1 cellular context compared by ENCODE assay signal in the genomic region with DNA sequence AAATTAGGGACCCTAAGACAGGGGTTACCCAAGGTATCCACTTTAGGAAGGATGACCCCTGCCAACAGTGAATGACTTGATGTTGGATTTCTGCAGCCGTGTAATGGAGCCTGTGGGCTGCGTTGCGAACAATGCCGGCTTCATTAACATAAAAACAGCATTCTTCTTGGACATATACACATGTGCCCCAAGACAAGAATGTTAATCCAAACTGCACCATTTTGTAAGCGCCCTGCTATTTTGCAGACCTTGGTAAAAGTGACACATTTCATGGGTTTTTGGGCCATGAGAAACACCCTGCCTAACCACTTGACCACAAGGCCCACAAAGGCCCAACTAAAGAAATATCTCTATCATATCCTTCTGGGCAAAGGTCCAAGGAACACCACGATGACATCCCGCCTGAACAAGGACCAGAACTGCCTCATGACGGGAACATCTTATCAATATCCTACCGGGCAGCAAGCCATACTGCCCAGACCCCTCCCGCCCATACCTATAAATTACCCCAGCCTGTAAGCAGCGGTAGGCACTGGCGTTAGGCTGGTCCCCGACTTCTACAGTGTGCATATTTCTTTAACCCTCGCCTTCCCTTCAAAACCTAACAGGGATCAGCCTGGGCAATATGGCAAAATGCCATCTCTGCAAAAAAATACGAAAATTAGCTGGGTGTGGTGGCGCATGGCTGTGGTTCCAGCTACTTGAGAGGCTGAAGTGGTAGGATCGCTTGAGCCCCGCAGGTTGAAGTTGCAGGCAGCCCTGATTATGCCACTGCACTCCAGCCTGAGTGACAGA.
TF ChIP-seq lines count a peak whose summit lies in the region.

No MANE protein-coding gene starts in this region.

TF ChIP-seq in K562, 482 proteins besides CTCF, POLR2A, EP300 and RAD21 (continued from another document and continues in another):
- TF ChIP-seq, protein P1, sequence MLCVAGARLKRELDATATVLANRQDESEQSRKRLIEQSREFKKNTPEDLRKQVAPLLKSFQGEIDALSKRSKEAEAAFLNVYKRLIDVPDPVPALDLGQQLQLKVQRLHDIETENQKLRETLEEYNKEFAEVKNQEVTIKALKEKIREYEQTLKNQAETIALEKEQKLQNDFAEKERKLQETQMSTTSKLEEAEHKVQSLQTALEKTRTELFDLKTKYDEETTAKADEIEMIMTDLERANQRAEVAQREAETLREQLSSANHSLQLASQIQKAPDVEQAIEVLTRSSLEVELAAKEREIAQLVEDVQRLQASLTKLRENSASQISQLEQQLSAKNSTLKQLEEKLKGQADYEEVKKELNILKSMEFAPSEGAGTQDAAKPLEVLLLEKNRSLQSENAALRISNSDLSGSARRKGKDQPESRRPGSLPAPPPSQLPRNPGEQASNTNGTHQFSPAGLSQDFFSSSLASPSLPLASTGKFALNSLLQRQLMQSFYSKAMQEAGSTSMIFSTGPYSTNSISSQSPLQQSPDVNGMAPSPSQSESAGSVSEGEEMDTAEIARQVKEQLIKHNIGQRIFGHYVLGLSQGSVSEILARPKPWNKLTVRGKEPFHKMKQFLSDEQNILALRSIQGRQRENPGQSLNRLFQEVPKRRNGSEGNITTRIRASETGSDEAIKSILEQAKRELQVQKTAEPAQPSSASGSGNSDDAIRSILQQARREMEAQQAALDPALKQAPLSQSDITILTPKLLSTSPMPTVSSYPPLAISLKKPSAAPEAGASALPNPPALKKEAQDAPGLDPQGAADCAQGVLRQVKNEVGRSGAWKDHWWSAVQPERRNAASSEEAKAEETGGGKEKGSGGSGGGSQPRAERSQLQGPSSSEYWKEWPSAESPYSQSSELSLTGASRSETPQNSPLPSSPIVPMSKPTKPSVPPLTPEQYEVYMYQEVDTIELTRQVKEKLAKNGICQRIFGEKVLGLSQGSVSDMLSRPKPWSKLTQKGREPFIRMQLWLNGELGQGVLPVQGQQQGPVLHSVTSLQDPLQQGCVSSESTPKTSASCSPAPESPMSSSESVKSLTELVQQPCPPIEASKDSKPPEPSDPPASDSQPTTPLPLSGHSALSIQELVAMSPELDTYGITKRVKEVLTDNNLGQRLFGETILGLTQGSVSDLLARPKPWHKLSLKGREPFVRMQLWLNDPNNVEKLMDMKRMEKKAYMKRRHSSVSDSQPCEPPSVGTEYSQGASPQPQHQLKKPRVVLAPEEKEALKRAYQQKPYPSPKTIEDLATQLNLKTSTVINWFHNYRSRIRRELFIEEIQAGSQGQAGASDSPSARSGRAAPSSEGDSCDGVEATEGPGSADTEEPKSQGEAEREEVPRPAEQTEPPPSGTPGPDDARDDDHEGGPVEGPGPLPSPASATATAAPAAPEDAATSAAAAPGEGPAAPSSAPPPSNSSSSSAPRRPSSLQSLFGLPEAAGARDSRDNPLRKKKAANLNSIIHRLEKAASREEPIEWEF (CRISPR knock-in tag; IDR thresholded peaks at IDR 0.05), result peak; percentile 84
- TF ChIP-seq HMG20B (CRISPR knock-in tag; IDR thresholded peaks at IDR 0.05) (no peak), MAFF (IDR thresholded peaks at IDR 0.05; ENCODE audit: low read length) (no peak), SREBF2 (CRISPR knock-in tag; IDR thresholded peaks at IDR 0.05) (no peak), NR4A1 (CRISPR knock-in tag; IDR thresholded peaks at IDR 0.05) (no peak), NR4A1 (tag; IDR thresholded peaks at IDR 0.05) (peak; percentile 59; the same call in 1 of the 2 replicates), NBN (IDR thresholded peaks at IDR 0.05; ENCODE audit: low read depth) (no peak), MEIS2 (IDR thresholded peaks at IDR 0.05; ENCODE audit: partially characterized antibody) (peak; percentile 38), CSDE1 (IDR thresholded peaks at IDR 0.05) (no peak), KHSRP (IDR thresholded peaks at IDR 0.05) (no peak), ZNF551 (CRISPR knock-in tag; IDR thresholded peaks at IDR 0.05) (no peak), HDAC1 (IDR thresholded peaks at IDR 0.05) (no peak), NCOA6 (IDR thresholded peaks at IDR 0.05) (no peak), MTA2 (IDR thresholded peaks at IDR 0.05; ENCODE audit: low read depth) (no peak), MAFG (tag; conservative IDR thresholded peaks at IDR 0.05) (0 out of 2 replicates have a peak, but pooled peaks have one; percentile 33), RHOXF2B (CRISPR knock-in tag; conservative IDR thresholded peaks at IDR 0.05) (no peak), PURB (CRISPR knock-in tag; IDR thresholded peaks at IDR 0.05; ENCODE audit: low read depth) (no peak), ELF1 (tag; IDR thresholded peaks at IDR 0.05) (no peak), CBX8 (IDR thresholded peaks at IDR 0.05; ENCODE audit: borderline replicate concordance, extremely low read depth, low read depth, low read length, poor library complexity, severe bottlenecking) (no peak), FOXA1 (IDR thresholded peaks at IDR 0.05; ENCODE audit: borderline replicate concordance) (no peak), MAFK (IDR thresholded peaks at IDR 0.05; ENCODE audit: low read length) (no peak), EZH2 (IDR thresholded peaks at IDR 0.05; ENCODE audit: borderline replicate concordance, low read depth, low read length) (no peak), ZNF263 (CRISPR knock-in tag; IDR thresholded peaks at IDR 0.05; ENCODE audit: borderline replicate concordance) (no peak), NFXL1 (CRISPR knock-in tag; IDR thresholded peaks at IDR 0.05) (no peak), ZFP1 (CRISPR knock-in tag; IDR thresholded peaks at IDR 0.05) (no peak), ZNF24 (IDR thresholded peaks at IDR 0.05) (no peak), ZFX (CRISPR knock-in tag; IDR thresholded peaks at IDR 0.05) (no peak), MEF2A (IDR thresholded peaks at IDR 0.05; ENCODE audit: control insufficient read depth, low read depth, low read length) (no peak), STAT5B (CRISPR knock-in tag; IDR thresholded peaks at IDR 0.05) (no peak), ZC3H4 (CRISPR knock-in tag; IDR thresholded peaks at IDR 0.05; ENCODE audit: borderline replicate concordance) (no peak), NR2C1 (IDR thresholded peaks at IDR 0.05) (no peak), NR2C1 (tag; IDR thresholded peaks at IDR 0.05) (peak; percentile 25), ZFPM2 (CRISPR knock-in tag; IDR thresholded peaks at IDR 0.05) (no peak), ZFP36 (IDR thresholded peaks at IDR 0.05; ENCODE audit: low read depth, low read length, partially characterized antibody) (no peak), CC2D1A (IDR thresholded peaks at IDR 0.05) (no peak), WHSC1 (IDR thresholded peaks at IDR 0.05; ENCODE audit: low read length) (no peak), TEAD1 (CRISPR knock-in tag; IDR thresholded peaks at IDR 0.05) (no peak), SRSF9 (IDR thresholded peaks at IDR 0.05; ENCODE audit: borderline replicate concordance, low read depth, low read length) (no peak), GABPB2 (CRISPR knock-in tag; conservative IDR thresholded peaks at IDR 0.05) (no peak), NFIC (IDR thresholded peaks at IDR 0.05) (peak; percentile 70), ZNF583 (CRISPR knock-in tag; IDR thresholded peaks at IDR 0.05) (no peak), ZNF324 (CRISPR knock-in tag; IDR thresholded peaks at IDR 0.05) (no peak)
- TF ChIP-seq, protein P2, sequence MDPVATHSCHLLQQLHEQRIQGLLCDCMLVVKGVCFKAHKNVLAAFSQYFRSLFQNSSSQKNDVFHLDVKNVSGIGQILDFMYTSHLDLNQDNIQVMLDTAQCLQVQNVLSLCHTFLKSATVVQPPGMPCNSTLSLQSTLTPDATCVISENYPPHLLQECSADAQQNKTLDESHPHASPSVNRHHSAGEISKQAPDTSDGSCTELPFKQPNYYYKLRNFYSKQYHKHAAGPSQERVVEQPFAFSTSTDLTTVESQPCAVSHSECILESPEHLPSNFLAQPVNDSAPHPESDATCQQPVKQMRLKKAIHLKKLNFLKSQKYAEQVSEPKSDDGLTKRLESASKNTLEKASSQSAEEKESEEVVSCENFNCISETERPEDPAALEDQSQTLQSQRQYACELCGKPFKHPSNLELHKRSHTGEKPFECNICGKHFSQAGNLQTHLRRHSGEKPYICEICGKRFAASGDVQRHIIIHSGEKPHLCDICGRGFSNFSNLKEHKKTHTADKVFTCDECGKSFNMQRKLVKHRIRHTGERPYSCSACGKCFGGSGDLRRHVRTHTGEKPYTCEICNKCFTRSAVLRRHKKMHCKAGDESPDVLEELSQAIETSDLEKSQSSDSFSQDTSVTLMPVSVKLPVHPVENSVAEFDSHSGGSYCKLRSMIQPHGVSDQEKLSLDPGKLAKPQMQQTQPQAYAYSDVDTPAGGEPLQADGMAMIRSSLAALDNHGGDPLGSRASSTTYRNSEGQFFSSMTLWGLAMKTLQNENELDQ (CRISPR knock-in tag; IDR thresholded peaks at IDR 0.05; ENCODE audit: borderline replicate concordance), result no peak
- TF ChIP-seq, protein P3, sequence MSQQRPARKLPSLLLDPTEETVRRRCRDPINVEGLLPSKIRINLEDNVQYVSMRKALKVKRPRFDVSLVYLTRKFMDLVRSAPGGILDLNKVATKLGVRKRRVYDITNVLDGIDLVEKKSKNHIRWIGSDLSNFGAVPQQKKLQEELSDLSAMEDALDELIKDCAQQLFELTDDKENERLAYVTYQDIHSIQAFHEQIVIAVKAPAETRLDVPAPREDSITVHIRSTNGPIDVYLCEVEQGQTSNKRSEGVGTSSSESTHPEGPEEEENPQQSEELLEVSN (IDR thresholded peaks at IDR 0.05; ENCODE audit: borderline replicate concordance in 1 of 2, extremely low read depth in 1 of 2, insufficient read depth in 1 of 2, insufficient read length in 1 of 2, low read depth in 1 of 2, low read length in 1 of 2, poor library complexity in 1 of 2, severe bottlenecking in 1 of 2), result no peak
- TF ChIP-seq, protein P4, sequence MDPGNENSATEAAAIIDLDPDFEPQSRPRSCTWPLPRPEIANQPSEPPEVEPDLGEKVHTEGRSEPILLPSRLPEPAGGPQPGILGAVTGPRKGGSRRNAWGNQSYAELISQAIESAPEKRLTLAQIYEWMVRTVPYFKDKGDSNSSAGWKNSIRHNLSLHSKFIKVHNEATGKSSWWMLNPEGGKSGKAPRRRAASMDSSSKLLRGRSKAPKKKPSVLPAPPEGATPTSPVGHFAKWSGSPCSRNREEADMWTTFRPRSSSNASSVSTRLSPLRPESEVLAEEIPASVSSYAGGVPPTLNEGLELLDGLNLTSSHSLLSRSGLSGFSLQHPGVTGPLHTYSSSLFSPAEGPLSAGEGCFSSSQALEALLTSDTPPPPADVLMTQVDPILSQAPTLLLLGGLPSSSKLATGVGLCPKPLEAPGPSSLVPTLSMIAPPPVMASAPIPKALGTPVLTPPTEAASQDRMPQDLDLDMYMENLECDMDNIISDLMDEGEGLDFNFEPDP (CRISPR knock-in tag; IDR thresholded peaks at IDR 0.05), result no peak
- TF ChIP-seq, protein P5, sequence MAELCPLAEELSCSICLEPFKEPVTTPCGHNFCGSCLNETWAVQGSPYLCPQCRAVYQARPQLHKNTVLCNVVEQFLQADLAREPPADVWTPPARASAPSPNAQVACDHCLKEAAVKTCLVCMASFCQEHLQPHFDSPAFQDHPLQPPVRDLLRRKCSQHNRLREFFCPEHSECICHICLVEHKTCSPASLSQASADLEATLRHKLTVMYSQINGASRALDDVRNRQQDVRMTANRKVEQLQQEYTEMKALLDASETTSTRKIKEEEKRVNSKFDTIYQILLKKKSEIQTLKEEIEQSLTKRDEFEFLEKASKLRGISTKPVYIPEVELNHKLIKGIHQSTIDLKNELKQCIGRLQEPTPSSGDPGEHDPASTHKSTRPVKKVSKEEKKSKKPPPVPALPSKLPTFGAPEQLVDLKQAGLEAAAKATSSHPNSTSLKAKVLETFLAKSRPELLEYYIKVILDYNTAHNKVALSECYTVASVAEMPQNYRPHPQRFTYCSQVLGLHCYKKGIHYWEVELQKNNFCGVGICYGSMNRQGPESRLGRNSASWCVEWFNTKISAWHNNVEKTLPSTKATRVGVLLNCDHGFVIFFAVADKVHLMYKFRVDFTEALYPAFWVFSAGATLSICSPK (IDR thresholded peaks at IDR 0.05; ENCODE audit: borderline replicate concordance), result no peak
- TF ChIP-seq, protein P6, sequence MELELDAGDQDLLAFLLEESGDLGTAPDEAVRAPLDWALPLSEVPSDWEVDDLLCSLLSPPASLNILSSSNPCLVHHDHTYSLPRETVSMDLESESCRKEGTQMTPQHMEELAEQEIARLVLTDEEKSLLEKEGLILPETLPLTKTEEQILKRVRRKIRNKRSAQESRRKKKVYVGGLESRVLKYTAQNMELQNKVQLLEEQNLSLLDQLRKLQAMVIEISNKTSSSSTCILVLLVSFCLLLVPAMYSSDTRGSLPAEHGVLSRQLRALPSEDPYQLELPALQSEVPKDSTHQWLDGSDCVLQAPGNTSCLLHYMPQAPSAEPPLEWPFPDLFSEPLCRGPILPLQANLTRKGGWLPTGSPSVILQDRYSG (tag; conservative IDR thresholded peaks at IDR 0.05; ENCODE audit: low read depth), result 0 out of 2 replicates have a peak, but pooled peaks have one; percentile 45
- TF ChIP-seq, protein P7, sequence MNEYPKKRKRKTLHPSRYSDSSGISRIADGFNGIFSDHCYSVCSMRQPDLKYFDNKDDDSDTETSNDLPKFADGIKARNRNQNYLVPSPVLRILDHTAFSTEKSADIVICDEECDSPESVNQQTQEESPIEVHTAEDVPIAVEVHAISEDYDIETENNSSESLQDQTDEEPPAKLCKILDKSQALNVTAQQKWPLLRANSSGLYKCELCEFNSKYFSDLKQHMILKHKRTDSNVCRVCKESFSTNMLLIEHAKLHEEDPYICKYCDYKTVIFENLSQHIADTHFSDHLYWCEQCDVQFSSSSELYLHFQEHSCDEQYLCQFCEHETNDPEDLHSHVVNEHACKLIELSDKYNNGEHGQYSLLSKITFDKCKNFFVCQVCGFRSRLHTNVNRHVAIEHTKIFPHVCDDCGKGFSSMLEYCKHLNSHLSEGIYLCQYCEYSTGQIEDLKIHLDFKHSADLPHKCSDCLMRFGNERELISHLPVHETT (CRISPR knock-in tag; conservative IDR thresholded peaks at IDR 0.05 in 1 of 2, IDR thresholded peaks at IDR 0.05 in 1 of 2), result no peak
- TF ChIP-seq, protein P8, sequence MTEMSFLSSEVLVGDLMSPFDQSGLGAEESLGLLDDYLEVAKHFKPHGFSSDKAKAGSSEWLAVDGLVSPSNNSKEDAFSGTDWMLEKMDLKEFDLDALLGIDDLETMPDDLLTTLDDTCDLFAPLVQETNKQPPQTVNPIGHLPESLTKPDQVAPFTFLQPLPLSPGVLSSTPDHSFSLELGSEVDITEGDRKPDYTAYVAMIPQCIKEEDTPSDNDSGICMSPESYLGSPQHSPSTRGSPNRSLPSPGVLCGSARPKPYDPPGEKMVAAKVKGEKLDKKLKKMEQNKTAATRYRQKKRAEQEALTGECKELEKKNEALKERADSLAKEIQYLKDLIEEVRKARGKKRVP (CRISPR knock-in tag; IDR thresholded peaks at IDR 0.05), result no peak
- TF ChIP-seq, protein P9, sequence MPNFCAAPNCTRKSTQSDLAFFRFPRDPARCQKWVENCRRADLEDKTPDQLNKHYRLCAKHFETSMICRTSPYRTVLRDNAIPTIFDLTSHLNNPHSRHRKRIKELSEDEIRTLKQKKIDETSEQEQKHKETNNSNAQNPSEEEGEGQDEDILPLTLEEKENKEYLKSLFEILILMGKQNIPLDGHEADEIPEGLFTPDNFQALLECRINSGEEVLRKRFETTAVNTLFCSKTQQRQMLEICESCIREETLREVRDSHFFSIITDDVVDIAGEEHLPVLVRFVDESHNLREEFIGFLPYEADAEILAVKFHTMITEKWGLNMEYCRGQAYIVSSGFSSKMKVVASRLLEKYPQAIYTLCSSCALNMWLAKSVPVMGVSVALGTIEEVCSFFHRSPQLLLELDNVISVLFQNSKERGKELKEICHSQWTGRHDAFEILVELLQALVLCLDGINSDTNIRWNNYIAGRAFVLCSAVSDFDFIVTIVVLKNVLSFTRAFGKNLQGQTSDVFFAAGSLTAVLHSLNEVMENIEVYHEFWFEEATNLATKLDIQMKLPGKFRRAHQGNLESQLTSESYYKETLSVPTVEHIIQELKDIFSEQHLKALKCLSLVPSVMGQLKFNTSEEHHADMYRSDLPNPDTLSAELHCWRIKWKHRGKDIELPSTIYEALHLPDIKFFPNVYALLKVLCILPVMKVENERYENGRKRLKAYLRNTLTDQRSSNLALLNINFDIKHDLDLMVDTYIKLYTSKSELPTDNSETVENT (CRISPR knock-in tag; IDR thresholded peaks at IDR 0.05), result no peak
